Comparison of ENCODE assay signal across 1 cellular context in genomic region chr6:149896491-149896890, GRCh38.
TF ChIP-seq lines count a peak whose summit lies in the region.

No MANE protein-coding gene starts in this region.

TF ChIP-seq in A549, 52 proteins besides CTCF, POLR2A, EP300 and RAD21 (continued from another document):
- no peak for TF ChIP-seq REST (IDR thresholded peaks at IDR 0.05)
- no peak for TF ChIP-seq KDM5A (IDR thresholded peaks at IDR 0.05)
- no peak for TF ChIP-seq NR3C1 (IDR thresholded peaks at IDR 0.05)
- no peak for TF ChIP-seq HOXB5 (CRISPR knock-in tag; IDR thresholded peaks at IDR 0.05)
- no peak for TF ChIP-seq HMGXB4 (CRISPR knock-in tag; IDR thresholded peaks at IDR 0.05; ENCODE audit: borderline replicate concordance)
- TF ChIP-seq HES2 (IDR thresholded peaks at IDR 0.05) = no peak
- no peak for TF ChIP-seq FOSB (CRISPR knock-in tag; IDR thresholded peaks at IDR 0.05)
- no peak for TF ChIP-seq ZSCAN20 (CRISPR knock-in tag; IDR thresholded peaks at IDR 0.05)
- TF ChIP-seq MAFK (IDR thresholded peaks at IDR 0.05; ENCODE audit: partially characterized antibody) = no peak
- TF ChIP-seq TP53 (CRISPR knock-in tag; IDR thresholded peaks at IDR 0.05) = no peak
- TF ChIP-seq E2F6 (IDR thresholded peaks at IDR 0.05; ENCODE audit: borderline replicate concordance, low read depth) = no peak
- no peak for TF ChIP-seq EHMT2 (IDR thresholded peaks at IDR 0.05; ENCODE audit: low read depth)
- no peak for TF ChIP-seq USF2 (IDR thresholded peaks at IDR 0.05)
